ENCODE assay signal across 8 cellular contexts in the genomic region with DNA sequence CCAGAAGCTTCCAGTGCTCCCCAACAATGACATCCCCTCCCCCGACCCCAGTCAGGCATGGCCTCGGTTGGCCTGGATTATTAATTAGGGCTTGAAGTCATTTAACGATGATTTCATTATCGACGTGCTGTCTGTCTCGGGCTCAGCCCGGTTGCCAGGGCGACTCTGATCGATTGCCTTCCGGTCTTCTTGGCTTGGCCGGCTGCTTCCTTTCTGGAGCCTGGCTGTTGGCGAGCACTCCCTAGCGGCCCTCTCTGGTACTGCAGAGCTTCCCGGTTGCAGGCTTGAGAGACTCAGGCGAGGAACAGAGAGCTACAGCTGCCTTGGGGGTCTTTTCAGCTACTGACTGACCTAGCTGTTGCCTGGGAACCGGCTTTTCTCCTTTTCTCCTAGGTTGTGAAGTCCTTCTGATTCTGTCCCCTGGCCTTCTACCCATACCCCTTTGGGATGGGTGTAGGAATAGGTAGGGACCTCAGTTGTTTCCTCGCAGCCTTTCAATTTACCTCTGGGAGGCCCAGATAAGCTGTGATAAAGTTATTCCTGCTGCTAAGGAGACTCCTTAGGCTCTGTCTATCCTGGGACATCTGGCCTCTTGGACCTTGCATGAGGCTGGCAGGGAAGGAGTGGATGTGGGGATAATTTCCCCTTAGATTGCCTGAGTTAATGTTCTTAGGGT. TPM values are rescaled to one million over a fixed set of nuclear protein-coding genes. Genes with fewer than 3 reads are reported as not detected.
DNase-seq lines count a peak whose midpoint lies in the region; ATAC-seq, FAIRE-seq and TF ChIP-seq lines count a peak whose summit lies in the region.

No MANE protein-coding gene starts in this region.

- DNase-seq in 8988T (peak; percentile 81), GM12892 (ENCODE audit: insufficient read length) (peak; percentile 72), NCI-H2029 (lab: John Stamatoyannopoulos, UW) (peak; percentile 46), colonic mucosa (peak; percentile 80), left lung (peak; percentile 76 to 88)
- DNase-seq in activated CD4-positive, alpha-beta T cell treated with anti-CD3 and anti-CD28 coated beads for 4 hours = peak; percentile 60 to 77
- peak; percentile 57 to 62 (median 61) for DNase-seq in stimulated activated CD4-positive, alpha-beta T cell treated with anti-CD3 and anti-CD28 coated beads, TNF-alpha, amount 100 ng/mL, for 4 hours (ENCODE audit: low read depth in 3 of 3)

- H3K4me1 ChIP-seq in colonic mucosa = no peaks in the 10 kb centered on the region
- peaks cover 12 to 15% of the 10 kb centered on the region in 2 donors for H3K4me1 ChIP-seq in left lung

- H3K27me3 ChIP-seq in colonic mucosa (peaks cover 7% of the 10 kb centered on the region), left lung (peaks cover 11 to 77% of the 10 kb centered on the region in 2 donors)

- TF ChIP-seq CTCF in colonic mucosa (IDR thresholded peaks at IDR 0.05) (peak; percentile 91), left lung (IDR thresholded peaks at IDR 0.05) (peak; percentile 89 to 91)

- H3K27ac ChIP-seq in colonic mucosa = no peak overlapping the region
- H3K27ac ChIP-seq in left lung = no peak overlapping the region

- TF ChIP-seq POLR2A in GM12892 (IDR thresholded peaks at IDR 0.05; ENCODE audit: low read depth, low read length) = no peak

- H3K4me3 ChIP-seq in colonic mucosa = no peak overlapping the region
- no peak overlapping the region for H3K4me3 ChIP-seq in left lung

- intact Hi-C loops in colonic mucosa (cut with DNase I) (no loop called here), left lung (cut with DNase I) (no loop called here)

- no peaks in the 10 kb centered on the region for H3K9me3 ChIP-seq in colonic mucosa
- no peaks in the 10 kb centered on the region for H3K9me3 ChIP-seq in left lung

- ATAC-seq in HG02943 (IDR thresholded peaks at IDR 0.05; ENCODE audit: low read depth, unreplicated experiment) (peak; percentile 56), left lung (peak; percentile 82)

- no peaks in the 10 kb centered on the region for H3K36me3 ChIP-seq in colonic mucosa
- no peaks in the 10 kb centered on the region for H3K36me3 ChIP-seq in left lung

- no peak overlapping the region for H3K9ac ChIP-seq in colonic mucosa (ENCODE audit: low read depth in 2 of 2, low read length in 2 of 2)

- peak; percentile 70 for FAIRE-seq in GM12892 (lab: Jason Lieb, UNC)

RNA-seq across cellular contexts. Expression of gene CISTR, which starts 5.5 kb away (rescaled TPM):
- not detected for polyA plus RNA-seq in GM12892 (2012; ENCODE audit: missing spikeins)
- total RNA-seq in colonic mucosa = not detected
- total RNA-seq in left lung = not detected

RNA-seq across cellular contexts. Expression of gene CALCOCO1, which starts 30.0 kb away (rescaled TPM):
- polyA plus RNA-seq in GM12892 (2012; ENCODE audit: missing spikeins) = 24.5 TPM
- total RNA-seq in colonic mucosa (10 to 100 TPM; 36.0 to 64.5 TPM), left lung (100 to 1,000 TPM in 1 of 2 donors, 10 to 100 TPM in 1; 74.8 to 186 TPM)
